ENCODE assay signal across 9 cellular contexts in the genomic region with DNA sequence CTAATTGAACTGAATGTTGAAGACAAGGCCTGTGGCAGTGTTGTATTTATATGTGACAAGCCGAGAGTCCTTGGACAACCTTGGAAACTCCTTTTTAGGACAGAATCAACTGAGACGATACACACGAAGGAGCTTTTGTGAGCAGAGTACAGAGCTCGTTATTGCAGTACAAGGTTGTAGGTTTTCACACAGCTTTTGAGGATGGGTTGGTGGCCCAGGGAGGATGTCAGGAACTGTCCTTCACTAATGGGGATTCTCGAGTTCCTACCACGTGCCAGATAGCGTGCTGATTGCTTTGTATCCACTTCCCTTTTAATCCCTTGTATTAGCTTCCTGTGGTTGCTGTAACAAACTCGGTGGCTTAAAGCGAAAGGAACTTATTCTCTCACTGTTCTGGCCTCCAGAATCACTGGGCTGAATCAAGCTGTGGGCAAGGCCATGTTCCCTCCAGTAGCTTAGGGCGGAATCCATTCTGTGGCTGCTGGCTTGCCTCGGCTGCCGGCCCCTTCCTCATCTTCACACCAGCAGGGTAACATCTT. TPM values are rescaled to one million over a fixed set of nuclear protein-coding genes. Genes with fewer than 3 reads are reported as not detected.
DNase-seq lines count a peak whose midpoint lies in the region; ATAC-seq and TF ChIP-seq lines count a peak whose summit lies in the region.
"Had no signal": no experiment of that assay in that cellular context is flagged by ENCODE, and none has a peak within 500 bp of the region (broad histone marks: within the 10 kb centered on the region; RNA-seq: fewer than 3 reads in every experiment).

No MANE protein-coding gene starts in this region.

- H3K4me1 ChIP-seq in Caco-2 (peaks cover 14% of the 10 kb centered on the region), mucosa of descending colon (ENCODE audit: low read depth) (peaks cover 15% of the 10 kb centered on the region)

- no TSS peak for BruUV-seq in Caco-2 (replicated peaks; lab: Mats Ljungman, UMichigan)

- peak overlapping the region; percentile 35 for H3K27ac Mint-ChIP-seq in Caco-2 (ENCODE audit: unreplicated experiment)

- ATAC-seq in GM19463 (IDR thresholded peaks at IDR 0.05; ENCODE audit: unreplicated experiment) (peak; percentile 24), HG03520 (IDR thresholded peaks at IDR 0.05; ENCODE audit: unreplicated experiment) (peak; percentile 32), mucosa of descending colon (peak; percentile 57)
- ATAC-seq in activated T-cell treated with anti-CD3 and anti-CD28 coated beads, Interleukin-2, amount 50 U/mL, for 4 hours, result peak; percentile 32 to 39
- ATAC-seq: HCT116 had no signal

- intact Hi-C loops in Caco-2 (cut with micrococcal nuclease; ENCODE audit: unreplicated experiment), result no loop called here
- intact Hi-C loops in mucosa of descending colon (cut with DNase I, micrococcal nuclease), result no loop called here

- H3K9me3 ChIP-seq in Caco-2 (no peaks in the 10 kb centered on the region), mucosa of descending colon (no peaks in the 10 kb centered on the region)

- CTCF ChIA-PET in Caco-2 (lab: Charles Lee), result no interaction called here

- peaks cover 7% of the 10 kb centered on the region for H3K36me3 Mint-ChIP-seq in Caco-2 (ENCODE audit: insufficient read depth, unreplicated experiment)
- H3K36me3 Mint-ChIP-seq in activated T-cell treated with anti-CD3 and anti-CD28 coated beads, Interleukin-2, amount 50 U/mL, for 4 hours (ENCODE audit: insufficient read depth), result peaks cover 4% of the 10 kb centered on the region

- in situ Hi-C loops in GM13977 (cut with MboI; ENCODE audit: low pct_unique_long_range_greater_than_20kb, low sequenced_read_pairs, unreplicated experiment), result no loop called here

- no peaks in the 10 kb centered on the region for H3K27me3 Mint-ChIP-seq in Caco-2 (ENCODE audit: insufficient read depth, unreplicated experiment)
- H3K27me3 Mint-ChIP-seq in activated T-cell treated with anti-CD3 and anti-CD28 coated beads, Interleukin-2, amount 50 U/mL, for 4 hours (ENCODE audit: low read depth), result no peaks in the 10 kb centered on the region

- H3K36me3 ChIP-seq in Caco-2 (ENCODE audit: control insufficient read depth, insufficient read depth, low read length), result no peaks in the 10 kb centered on the region
- no peaks in the 10 kb centered on the region for H3K36me3 ChIP-seq in mucosa of descending colon (ENCODE audit: low read depth)

- no peaks in the 10 kb centered on the region for H3K9me3 Mint-ChIP-seq in Caco-2 (ENCODE audit: unreplicated experiment)
- no peaks in the 10 kb centered on the region for H3K9me3 Mint-ChIP-seq in activated T-cell treated with anti-CD3 and anti-CD28 coated beads, Interleukin-2, amount 50 U/mL, for 4 hours

- POLR2A ChIA-PET in Caco-2 (lab: Charles Lee), result no interaction called here

- no peaks in the 10 kb centered on the region for H3K27me3 ChIP-seq in Caco-2 (replicated peaks; ENCODE audit: control insufficient read depth, insufficient read depth, low read length)

- no peak overlapping the region for H3K4me3 ChIP-seq in Caco-2 (ENCODE audit: low read depth, low read length)
- no peak overlapping the region for H3K4me3 ChIP-seq in mucosa of descending colon

- DNase-seq in Caco-2 (no peak), mucosa of descending colon (peak in 1 of 3 donors; percentile 54), ureter (ENCODE audit: low spot score) (no peak), NCI-H1436 treated with DMSO at 0.1 percent for 48 hours (lab: John Stamatoyannopoulos, UW) (no peak), GM13977 (ENCODE audit: low spot score) (no peak)
- no peak for DNase-seq in activated T-cell treated with anti-CD3 and anti-CD28 coated beads, Interleukin-2, amount 50 U/mL, for 4 hours

- TF ChIP-seq CTCF in Caco-2 (IDR thresholded peaks at IDR 0.05; ENCODE audit: insufficient read depth in 1 of 2, low read depth in 1 of 2, low read length in 1 of 2, severe bottlenecking in 1 of 2, unreplicated experiment in 1 of 2) (no peak), mucosa of descending colon (IDR thresholded peaks at IDR 0.05) (no peak), GM13977 (IDR thresholded peaks at IDR 0.05; ENCODE audit: extremely low read depth, insufficient read depth, missing control alignments) (no peak)

- H3K4me1 Mint-ChIP-seq in Caco-2 (ENCODE audit: low read depth, unreplicated experiment), result peaks cover 14% of the 10 kb centered on the region
- H3K4me1 Mint-ChIP-seq in activated T-cell treated with anti-CD3 and anti-CD28 coated beads, Interleukin-2, amount 50 U/mL, for 4 hours (ENCODE audit: low read depth), result peaks cover 91% of the 10 kb centered on the region

- H3K4me3 Mint-ChIP-seq in Caco-2 (ENCODE audit: unreplicated experiment), result no peak overlapping the region
- H3K4me3 Mint-ChIP-seq in activated T-cell treated with anti-CD3 and anti-CD28 coated beads, Interleukin-2, amount 50 U/mL, for 4 hours, result peak overlapping the region; percentile 61

RNA-seq across cellular contexts. Expression of gene INPP4A, which starts 20.2 kb away (rescaled TPM):
- 24.9 and 26.3 TPM in 2 replicates for total RNA-seq in Caco-2 (2022)
- total RNA-seq in activated T-cell treated with anti-CD3 and anti-CD28 coated beads, Interleukin-2, amount 50 U/mL, for 4 hours, result 10 to 100 TPM; 17.3 to 24.0 (median 17.3) TPM
- 10 to 100 TPM; 18.2 to 39.8 (median 19.1) TPM for total RNA-seq in mucosa of descending colon
- 80.6 TPM for total RNA-seq in ureter
